Comparison of ENCODE assay signal across 10 cellular contexts in genomic region chr7:27245798-27246691, GRCh38. TPM values are rescaled to one million over a fixed set of nuclear protein-coding genes. Genes with fewer than 3 reads are reported as not detected.
DNase-seq lines count a peak whose midpoint lies in the region; ATAC-seq and TF ChIP-seq lines count a peak whose summit lies in the region.
"Had no signal": no experiment of that assay in that cellular context is flagged by ENCODE, and none has a peak within 500 bp of the region (broad histone marks: within the 10 kb centered on the region; RNA-seq: fewer than 3 reads in every experiment).

No MANE protein-coding gene starts in this region.

- H3K9me3 Mint-ChIP-seq in activated T-cell treated with anti-CD3 and anti-CD28 coated beads, Interleukin-2, amount 50 U/mL, for 4 hours = no peaks in the 10 kb centered on the region
- no peaks in the 10 kb centered on the region for H3K9me3 Mint-ChIP-seq in mesothelial cell of epicardium

- H3K27me3 ChIP-seq in mammary epithelial cell (ENCODE audit: insufficient read depth, low read length) (peaks cover 61% of the 10 kb centered on the region), transverse colon (peaks cover 100% of the 10 kb centered on the region)

- H2AFZ ChIP-seq in mammary epithelial cell (ENCODE audit: low read depth, low read length) = peak overlapping the region; percentile 58

- no peaks in the 10 kb centered on the region for H3K36me3 Mint-ChIP-seq in activated T-cell treated with anti-CD3 and anti-CD28 coated beads, Interleukin-2, amount 50 U/mL, for 4 hours (ENCODE audit: insufficient read depth)
- H3K36me3 Mint-ChIP-seq in mesothelial cell of epicardium = no peaks in the 10 kb centered on the region

- H3K4me1 Mint-ChIP-seq in activated T-cell treated with anti-CD3 and anti-CD28 coated beads, Interleukin-2, amount 50 U/mL, for 4 hours (ENCODE audit: low read depth) = peaks cover 14% of the 10 kb centered on the region
- H3K4me1 Mint-ChIP-seq in mesothelial cell of epicardium = peaks cover 21% of the 10 kb centered on the region

- no peak overlapping the region for H3K4me3 Mint-ChIP-seq in activated T-cell treated with anti-CD3 and anti-CD28 coated beads, Interleukin-2, amount 50 U/mL, for 4 hours
- H3K4me3 Mint-ChIP-seq in mesothelial cell of epicardium = peak overlapping the region; percentile 17

- TF ChIP-seq CTCF in mammary epithelial cell (conservative IDR thresholded peaks at IDR 0.05 in 1 of 2, IDR thresholded peaks at IDR 0.05 in 1 of 2; ENCODE audit: extremely low read depth in 1 of 2, insufficient read depth in 1 of 2, low read depth in 1 of 2, low read length in 2 of 2) (no peak), mesothelial cell of epicardium (IDR thresholded peaks at IDR 0.05; ENCODE audit: unreplicated experiment) (no peak), transverse colon (IDR thresholded peaks at IDR 0.05) (peak in 1 of 5 experiments; percentile 9)

- no peak for DNase-seq in activated T-cell treated with anti-CD3 and anti-CD28 coated beads, Interleukin-2, amount 50 U/mL, for 4 hours
- no peak for DNase-seq in activated T-cell treated with anti-CD3 and anti-CD28 coated beads, Interleukin-2, amount 50 U/mL, for 1 hour
- peak; percentile 42 for DNase-seq in mammary epithelial cell
- DNase-seq in mesothelial cell of epicardium (ENCODE audit: low spot score in 2 of 2, unreplicated experiment in 2 of 2) = no peak
- peak; percentile 66 for DNase-seq in transverse colon
- no peak for DNase-seq in NCI-H2196 treated with DMSO at 0.1 percent for 48 hours (lab: John Stamatoyannopoulos, UW; ENCODE audit: unreplicated experiment)
- DNase-seq: NCI-H187 had no signal

- H3K4me1 ChIP-seq in mammary epithelial cell (ENCODE audit: insufficient read depth, low read length) = peaks cover 36% of the 10 kb centered on the region
- H3K4me1 ChIP-seq in transverse colon = peaks cover 19 to 41% (median 37%) of the 10 kb centered on the region in 4 donors

- dilution Hi-C loops in mammary epithelial cell (cut with HindIII; ENCODE audit: low sequenced_read_pairs) = no loop called here

- TF ChIP-seq POLR2A in transverse colon (IDR thresholded peaks at IDR 0.05) = peak; percentile 5

- peak overlapping the region; percentile 85 for H3K4me2 ChIP-seq in mammary epithelial cell (ENCODE audit: insufficient read depth, low read depth, low read length)

- no peak for TF ChIP-seq EP300 in transverse colon (IDR thresholded peaks at IDR 0.05; ENCODE audit: low read depth)

- H3K36me3 ChIP-seq in mammary epithelial cell (ENCODE audit: insufficient read depth, low read length) = no peaks in the 10 kb centered on the region
- no peaks in the 10 kb centered on the region for H3K36me3 ChIP-seq in transverse colon

- peak; percentile 21 to 55 for ATAC-seq in activated T-cell treated with anti-CD3 and anti-CD28 coated beads, Interleukin-2, amount 50 U/mL, for 4 hours
- no peak for ATAC-seq in HG02938 (IDR thresholded peaks at IDR 0.05; ENCODE audit: unreplicated experiment)
- no peak for ATAC-seq in HG03571 (IDR thresholded peaks at IDR 0.05; ENCODE audit: unreplicated experiment)

- BruUV-seq in mammary epithelial cell (replicated peaks; lab: Mats Ljungman, UMichigan) = no TSS peak

- WGBS in mammary epithelial cell (ENCODE audit: low coverage, missing lambda C conversion rate) = no CpG with 5 or more reads among the region's 90 CpGs
- 27% methylated on average over 60 of the region's 90 CpGs; no CpG with 5 or more reads in 1 of the 2 donors for WGBS in transverse colon (ENCODE audit: low coverage in 1 of 2), 2 donors

- H3K27ac ChIP-seq in mammary epithelial cell (ENCODE audit: insufficient read depth, low read depth, low read length) = no peak overlapping the region
- no peak overlapping the region for H3K27ac ChIP-seq in transverse colon

- no peak overlapping the region for H3K27ac Mint-ChIP-seq in mesothelial cell of epicardium

- no peak overlapping the region for H3K9ac ChIP-seq in mammary epithelial cell (ENCODE audit: insufficient read depth, low read length)

- peaks cover 82% of the 10 kb centered on the region for H3K27me3 Mint-ChIP-seq in activated T-cell treated with anti-CD3 and anti-CD28 coated beads, Interleukin-2, amount 50 U/mL, for 4 hours (ENCODE audit: low read depth)
- H3K27me3 Mint-ChIP-seq in mesothelial cell of epicardium (ENCODE audit: low read depth) = peaks cover 98% of the 10 kb centered on the region

- intact Hi-C loops in mammary epithelial cell (cut with micrococcal nuclease) = no loop called here
- intact Hi-C loops in transverse colon (cut with DNase I; ENCODE audit: low total_unique reads) = no loop called here

- H3K4me3 ChIP-seq in mammary epithelial cell (replicated peaks in 1 of 3; ENCODE audit: insufficient read depth in 1 of 3, low read depth in 2 of 3, low read length in 3 of 3) = peak overlapping the region; percentile 4 to 40 (median 23)
- peak overlapping the region in 3 of 4 donors; percentile 6 to 39 (median 17) for H3K4me3 ChIP-seq in transverse colon

- CTCF ChIA-PET in mammary epithelial cell (lab: Charles Lee; ENCODE audit: low non-redundant PET) = no interaction called here

- H3K9me3 ChIP-seq in mammary epithelial cell (replicated peaks; ENCODE audit: insufficient read depth, low read length) (no peaks in the 10 kb centered on the region), transverse colon (no peaks in the 10 kb centered on the region)

- H4K20me1 ChIP-seq in mammary epithelial cell (ENCODE audit: insufficient read depth, low read length) = no peaks in the 10 kb centered on the region

- H3K79me2 ChIP-seq in mammary epithelial cell (ENCODE audit: insufficient read depth, low read length) = no peaks in the 10 kb centered on the region

- in situ Hi-C loops in mammary epithelial cell (cut with MboI; ENCODE audit: low sequenced_read_pairs in 2 of 2) (no loop called here), transverse colon (cut with MboI; ENCODE audit: low pct_ligation_motif_present in 1 of 4, low pct_unique_long_range_greater_than_20kb in 1 of 4, low sequenced_read_pairs in 3 of 4) (no loop called here)

RNA-seq across cellular contexts. Expression of gene EVX1, which starts 3.4 kb away (rescaled TPM):
- total RNA-seq in activated T-cell treated with anti-CD3 and anti-CD28 coated beads, Interleukin-2, amount 50 U/mL, for 4 hours = not detected
- total RNA-seq in mammary epithelial cell (not detected), mesothelial cell of epicardium (1.4 to 2.1 TPM (median 1.8 TPM) in 3 replicates), transverse colon (10 to 100 TPM in 1 of 4 donors, 1 to 10 TPM in 2, not detected in 1; 1.4 to 17.2 (median 3.4) TPM)
- not detected for polyA plus RNA-seq in mammary epithelial cell
- not detected for polyA minus RNA-seq in mammary epithelial cell
- total RNA-seq: glomerular endothelial cell had no signal

RNA-seq across cellular contexts. Expression of gene HOXA13, which starts 46.2 kb away (rescaled TPM):
- total RNA-seq in activated T-cell treated with anti-CD3 and anti-CD28 coated beads, Interleukin-2, amount 50 U/mL, for 4 hours = not detected
- total RNA-seq in mammary epithelial cell (not detected), mesothelial cell of epicardium (6.9 to 7.7 TPM (median 7.5 TPM) in 3 replicates), transverse colon (10 to 100 TPM; 22.5 to 69.9 (median 38.7) TPM)
- polyA plus RNA-seq in mammary epithelial cell = not detected
- polyA minus RNA-seq in mammary epithelial cell = not detected
- total RNA-seq: glomerular endothelial cell had no signal

Comparison
In these comparisons a context has a peak if more than half of its experiments do, and no peak if none do; other contexts are left out.
1. ATAC-seq: peak in activated T-cell treated with anti-CD3 and anti-CD28 coated beads, Interleukin-2, amount 50 U/mL, for 4 hours (2 of 2); none in HG02938 (single experiment) and HG03571 (single experiment).
2. DNase-seq: peak in mammary epithelial cell (single experiment) and transverse colon (single experiment); none in activated T-cell treated with anti-CD3 and anti-CD28 coated beads, Interleukin-2, amount 50 U/mL, for 4 hours (single experiment), activated T-cell treated with anti-CD3 and anti-CD28 coated beads, Interleukin-2, amount 50 U/mL, for 1 hour (single experiment), mesothelial cell of epicardium (0 of 2) and NCI-H2196 treated with DMSO at 0.1 percent for 48 hours (single experiment).